In the genomic region with DNA sequence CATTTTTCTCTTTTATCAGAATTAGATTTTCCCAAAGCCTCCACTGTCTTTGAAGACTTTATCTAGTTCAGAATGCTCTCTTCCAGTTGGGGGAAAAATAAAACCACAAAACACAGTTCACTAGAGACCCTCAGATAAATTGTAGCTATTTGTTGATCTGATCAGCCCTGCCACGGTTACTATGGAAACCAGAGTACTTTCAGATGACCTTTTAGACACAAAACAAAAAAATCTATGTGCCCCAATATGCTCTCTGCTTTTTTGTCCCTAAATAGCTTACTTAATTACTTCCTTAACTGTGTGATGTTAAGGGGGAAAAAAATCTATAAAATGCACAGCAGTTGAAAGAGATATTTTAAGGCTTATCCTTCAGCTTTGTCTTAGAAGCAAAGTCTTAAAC, we compare ENCODE assay signal across 21 cellular contexts.
DNase-seq lines count a peak whose midpoint lies in the region; ATAC-seq and TF ChIP-seq lines count a peak whose summit lies in the region.
"Had no signal": no experiment of that assay in that cellular context is flagged by ENCODE, and none has a peak within 500 bp of the region (broad histone marks: within the 10 kb centered on the region; RNA-seq: fewer than 3 reads in every experiment).

No MANE protein-coding gene starts in this region.

- peaks cover 6% of the 10 kb centered on the region for H3K4me1 Mint-ChIP-seq in MCF 10A (ENCODE audit: insufficient read depth, unreplicated experiment)
- peaks cover 3 to 8% of the 10 kb centered on the region in 2 donors for H3K4me1 Mint-ChIP-seq in effector memory CD8-positive, alpha-beta T cell (ENCODE audit: low read depth in 2 of 2)
- H3K4me1 Mint-ChIP-seq: endodermal cell had no signal

- CTCF ChIA-PET in MCF 10A (lab: Yijun Ruan, JAX), result no interaction called here

- H3K36me3 ChIP-seq in breast epithelium, result no peaks in the 10 kb centered on the region
- H3K36me3 ChIP-seq: sigmoid colon had no signal

- no peak for ATAC-seq in effector memory CD8-positive, alpha-beta T cell (replicated peaks)
- ATAC-seq in HG02588 (IDR thresholded peaks at IDR 0.05; ENCODE audit: unreplicated experiment), result no peak
- ATAC-seq in activated CD4-positive, CD25-positive, alpha-beta regulatory T cell treated with anti-CD3 and anti-CD28 coated beads, Interleukin-2, amount 50 U/mL, for 24 hours, result no peak
- ATAC-seq: HepG2, Right ventricle myocardium inferior had no signal

- intact Hi-C loops in MCF 10A (cut with micrococcal nuclease), result no loop called here
- intact Hi-C loops in breast epithelium (cut with DNase I; ENCODE audit: low total_unique reads), result no loop called here

- no peaks in the 10 kb centered on the region for H3K27me3 Mint-ChIP-seq in MCF 10A (ENCODE audit: insufficient read depth, unreplicated experiment)
- no peaks in the 10 kb centered on the region for H3K27me3 Mint-ChIP-seq in effector memory CD8-positive, alpha-beta T cell

- BruUV-seq in MCF 10A (replicated peaks; lab: Mats Ljungman, UMichigan), result no TSS peak

- no peak for TF ChIP-seq CTCF in MCF 10A (IDR thresholded peaks at IDR 0.05; ENCODE audit: unreplicated experiment)
- TF ChIP-seq CTCF in breast epithelium (IDR thresholded peaks at IDR 0.05), result no peak

- DNase-seq in MCF 10A (ENCODE audit: unreplicated experiment) (no peak), breast epithelium (ENCODE audit: low spot score in 2 of 2) (no peak), NCI-H2227 (lab: John Stamatoyannopoulos, UW; ENCODE audit: unreplicated experiment) (peak; percentile 34), Kasumi-1 (lab: John Stamatoyannopoulos, UW) (no peak)
- no peak for DNase-seq in effector memory CD8-positive, alpha-beta T cell
- DNase-seq: activated CD4-positive, CD25-positive, alpha-beta regulatory T cell treated with anti-CD3 and anti-CD28 coated beads, Interleukin-2, amount 50 U/mL, for 72 hours; central memory CD4-positive, alpha-beta T cell; DMS153; endodermal cell; hippocampal formation; mesendoderm; NCI-H2171; NK-92 treated with Interleukin-12 subunit alpha and Interleukin-12 subunit beta, amount 100 ng/mL, for 24 hours; occipital lobe; sigmoid colon; stimulated activated CD4-positive, alpha-beta T cell treated with anti-CD3 and anti-CD28 coated beads, Interleukin-1b, Interleukin-23, amount 100 ng/mL, for 48 hours had no signal

- no peak for TF ChIP-seq POLR2A in breast epithelium (IDR thresholded peaks at IDR 0.05)

- no peaks in the 10 kb centered on the region for H3K36me3 Mint-ChIP-seq in MCF 10A (ENCODE audit: insufficient read depth, unreplicated experiment)
- H3K36me3 Mint-ChIP-seq in effector memory CD8-positive, alpha-beta T cell (ENCODE audit: insufficient read depth), result no peaks in the 10 kb centered on the region

- no peaks in the 10 kb centered on the region for H3K27me3 ChIP-seq in breast epithelium
- H3K27me3 ChIP-seq: sigmoid colon had no signal

- no peaks in the 10 kb centered on the region for H3K9me3 Mint-ChIP-seq in MCF 10A (ENCODE audit: unreplicated experiment)
- H3K9me3 Mint-ChIP-seq in effector memory CD8-positive, alpha-beta T cell, result no peaks in the 10 kb centered on the region
- H3K9me3 Mint-ChIP-seq: endodermal cell; T-helper 2 cell treated with Interferon-gamma antibody and Interleukin-4, amounts not matched to agents 5 μg/mL and 100 μg/mL, for 36 hours had no signal

- H3K27ac ChIP-seq in breast epithelium, result no peak overlapping the region
- H3K27ac ChIP-seq: sigmoid colon had no signal

- POLR2A ChIA-PET in MCF 10A (lab: Yijun Ruan, JAX), result no interaction called here

- no peaks in the 10 kb centered on the region for H3K9me3 ChIP-seq in breast epithelium
- H3K9me3 ChIP-seq: sigmoid colon had no signal

- peak overlapping the region; percentile 16 for H3K27ac Mint-ChIP-seq in MCF 10A (ENCODE audit: low read depth, unreplicated experiment)
- H3K27ac Mint-ChIP-seq in effector memory CD8-positive, alpha-beta T cell, result peak overlapping the region; percentile 62 to 79
- H3K27ac Mint-ChIP-seq: endodermal cell; T-helper 2 cell treated with Interferon-gamma antibody and Interleukin-4, amounts not matched to agents 5 μg/mL and 100 μg/mL, for 36 hours had no signal

- no peak overlapping the region for H3K4me3 Mint-ChIP-seq in MCF 10A (ENCODE audit: unreplicated experiment)
- H3K4me3 Mint-ChIP-seq in effector memory CD8-positive, alpha-beta T cell, result no peak overlapping the region
- H3K4me3 Mint-ChIP-seq: endodermal cell; T-helper 2 cell treated with Interferon-gamma antibody and Interleukin-4, amounts not matched to agents 5 μg/mL and 100 μg/mL, for 36 hours had no signal

- no peaks in the 10 kb centered on the region for H3K4me1 ChIP-seq in breast epithelium
- H3K4me1 ChIP-seq: sigmoid colon had no signal

- H3K4me3 ChIP-seq in breast epithelium, result no peak overlapping the region
- H3K4me3 ChIP-seq: sigmoid colon had no signal
